Comparison of ENCODE assay signal across 1 cellular context in the genomic region with DNA sequence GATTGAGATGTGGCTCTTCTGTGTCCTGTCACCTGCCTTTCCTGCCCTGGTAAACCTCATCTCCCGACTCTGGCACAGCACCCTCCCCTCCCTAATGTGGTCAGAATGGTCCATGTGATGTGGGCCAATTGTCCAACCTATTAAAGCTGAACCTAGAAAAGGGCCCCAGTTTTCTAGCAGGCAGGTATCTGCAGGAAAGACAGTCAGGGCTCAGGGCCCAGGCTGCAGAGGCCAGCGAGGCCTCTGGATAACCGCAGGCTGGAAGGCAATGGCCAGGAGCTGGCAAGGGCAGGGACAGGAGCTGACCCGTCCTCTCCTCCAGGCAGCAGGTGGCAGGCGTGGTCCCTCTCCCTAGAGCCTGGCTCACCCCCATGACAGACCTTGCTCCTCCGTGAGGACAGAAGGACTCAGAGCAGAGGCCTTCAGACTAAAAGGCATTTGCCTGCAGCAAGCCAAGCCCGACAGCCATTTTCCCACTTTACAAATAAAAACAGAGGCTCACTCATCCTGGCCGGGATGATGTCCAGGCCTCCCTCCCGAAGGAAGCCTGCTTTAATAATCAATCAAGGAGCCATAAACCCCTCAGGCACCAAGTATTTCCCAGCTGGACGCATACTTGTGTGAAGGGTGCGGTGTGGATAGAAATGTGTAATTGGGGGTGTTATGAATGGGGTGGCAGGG.
TF ChIP-seq lines count a peak whose summit lies in the region.

No MANE protein-coding gene starts in this region.

TF ChIP-seq in H1, 55 proteins besides CTCF, POLR2A, EP300 and RAD21:
- TF ChIP-seq CTBP2 (IDR thresholded peaks at IDR 0.05; ENCODE audit: borderline replicate concordance, insufficient read depth, insufficient read length, low read length) (no peak), BRCA1 (IDR thresholded peaks at IDR 0.05; ENCODE audit: low read depth, low read length) (no peak), KDM1A (IDR thresholded peaks at IDR 0.05; ENCODE audit: borderline replicate concordance, low read length) (no peak), GTF2F1 (IDR thresholded peaks at IDR 0.05; ENCODE audit: borderline replicate concordance, low read depth, low read length) (no peak), E2F6 (IDR thresholded peaks at IDR 0.05) (no peak), GABPA (IDR thresholded peaks at IDR 0.05; ENCODE audit: borderline replicate concordance, insufficient read depth, low read length) (no peak), SRF (IDR thresholded peaks at IDR 0.05; ENCODE audit: low read depth, low read length) (no peak), KDM4A (IDR thresholded peaks at IDR 0.05; ENCODE audit: low read depth, low read length, severe bottlenecking) (no peak), SAP30 (IDR thresholded peaks at IDR 0.05; ENCODE audit: insufficient read depth, insufficient replicate concordance, low read length) (no peak), RNF2 (IDR thresholded peaks at IDR 0.05; ENCODE audit: borderline replicate concordance, low read depth, low read length, missing control alignments, poor library complexity, severe bottlenecking) (no peak), BCL11A (IDR thresholded peaks at IDR 0.05; ENCODE audit: low read depth in 2 of 2, low read length in 2 of 2) (no peak), NRF1 (IDR thresholded peaks at IDR 0.05; ENCODE audit: low read depth, low read length) (no peak), CREB1 (IDR thresholded peaks at IDR 0.05) (no peak), TBP (IDR thresholded peaks at IDR 0.05; ENCODE audit: low read depth, low read length) (no peak)
- TF ChIP-seq, protein P1, sequence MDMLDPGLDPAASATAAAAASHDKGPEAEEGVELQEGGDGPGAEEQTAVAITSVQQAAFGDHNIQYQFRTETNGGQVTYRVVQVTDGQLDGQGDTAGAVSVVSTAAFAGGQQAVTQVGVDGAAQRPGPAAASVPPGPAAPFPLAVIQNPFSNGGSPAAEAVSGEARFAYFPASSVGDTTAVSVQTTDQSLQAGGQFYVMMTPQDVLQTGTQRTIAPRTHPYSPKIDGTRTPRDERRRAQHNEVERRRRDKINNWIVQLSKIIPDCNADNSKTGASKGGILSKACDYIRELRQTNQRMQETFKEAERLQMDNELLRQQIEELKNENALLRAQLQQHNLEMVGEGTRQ (IDR thresholded peaks at IDR 0.05; ENCODE audit: low read length): no peak
- TF ChIP-seq, protein P2, sequence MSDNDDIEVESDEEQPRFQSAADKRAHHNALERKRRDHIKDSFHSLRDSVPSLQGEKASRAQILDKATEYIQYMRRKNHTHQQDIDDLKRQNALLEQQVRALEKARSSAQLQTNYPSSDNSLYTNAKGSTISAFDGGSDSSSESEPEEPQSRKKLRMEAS (IDR thresholded peaks at IDR 0.05): no peak
- TF ChIP-seq, protein P3, sequence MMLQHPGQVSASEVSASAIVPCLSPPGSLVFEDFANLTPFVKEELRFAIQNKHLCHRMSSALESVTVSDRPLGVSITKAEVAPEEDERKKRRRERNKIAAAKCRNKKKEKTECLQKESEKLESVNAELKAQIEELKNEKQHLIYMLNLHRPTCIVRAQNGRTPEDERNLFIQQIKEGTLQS (IDR thresholded peaks at IDR 0.05; ENCODE audit: insufficient read depth, low read depth, low read length): no peak
